In the genomic region with DNA sequence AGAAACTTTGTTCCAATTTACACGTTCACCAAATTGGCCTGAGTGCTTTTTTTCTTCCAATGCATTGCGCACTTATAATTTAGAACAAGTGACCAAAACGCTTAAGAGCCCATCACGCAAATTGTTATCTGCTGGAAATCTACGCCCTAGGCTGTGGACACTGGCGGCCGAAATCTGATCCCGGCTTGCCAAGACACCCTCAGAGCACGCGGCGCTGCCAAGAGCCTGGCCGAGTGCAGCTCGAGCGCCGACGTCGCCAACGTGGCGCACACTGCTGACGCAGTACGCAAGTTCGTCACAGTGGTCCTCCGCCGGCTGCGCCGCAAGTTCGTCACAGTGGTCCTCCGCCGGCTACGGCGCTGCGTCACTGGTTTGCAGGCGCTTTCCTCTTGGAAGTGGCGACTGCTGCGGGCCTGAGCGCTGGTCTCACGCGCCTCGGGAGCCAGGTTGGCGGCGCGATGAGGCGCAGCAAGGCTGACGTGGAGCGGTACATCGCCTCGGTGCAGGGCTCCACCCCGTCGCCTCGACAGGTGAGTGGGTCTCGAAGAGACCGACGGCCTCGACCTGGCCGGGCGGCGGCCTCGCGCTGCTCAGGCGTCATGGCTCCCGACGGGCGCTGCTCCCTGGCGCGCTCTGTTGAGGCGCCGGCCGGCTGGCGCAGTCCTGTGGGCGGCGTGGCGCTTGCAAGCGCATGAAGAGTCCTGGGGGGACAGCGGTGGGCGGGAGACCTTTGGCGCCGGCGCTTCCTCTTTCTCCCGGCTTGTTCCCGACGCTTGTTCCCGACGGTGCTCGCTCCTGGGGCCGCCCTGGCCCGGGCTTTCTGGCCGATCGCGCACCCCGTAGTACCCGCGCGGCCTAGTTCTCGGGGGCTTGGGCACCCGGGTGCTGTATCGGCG, we compare ENCODE assay signal across 8 cellular contexts. TPM values are rescaled to one million over a fixed set of nuclear protein-coding genes. Genes with fewer than 3 reads are reported as not detected.
DNase-seq lines count a peak whose midpoint lies in the region; ATAC-seq and TF ChIP-seq lines count a peak whose summit lies in the region.

Gene RANBP2 (plus strand): TSS at position 334 of the 896 bp plus-strand sequence. CDS start 125 bp downstream, at position 459.

- H3K4me3 ChIP-seq in colonic mucosa = peak within 1 kb of the TSS; percentile 74

- H3K9ac ChIP-seq in colonic mucosa (ENCODE audit: low read depth in 2 of 2, low read length in 2 of 2) = peak within 1 kb of the TSS; percentile 85 to 98

- H3K9me3 Mint-ChIP-seq in activated CD4-positive, alpha-beta T cell treated with anti-CD3 and anti-CD28 coated beads, Interleukin-2, amount 10 ng/mL, durations not matched to agents 24 days and 14 days = peaks cover 3% of the 10 kb centered on the region

- ATAC-seq in GM19351 (IDR thresholded peaks at IDR 0.05; ENCODE audit: unreplicated experiment) (peak; percentile 99), HG03520 (IDR thresholded peaks at IDR 0.05; ENCODE audit: unreplicated experiment) (peak; percentile 97)

- H3K27me3 ChIP-seq in colonic mucosa = no peaks in the 10 kb centered on the region
- no peaks in the 10 kb centered on the region for H3K27me3 ChIP-seq in layer of hippocampus (ENCODE audit: control insufficient read depth, insufficient read depth, low read length)

- TF ChIP-seq CTCF in colonic mucosa (IDR thresholded peaks at IDR 0.05) = no peak

- no peaks in the 10 kb centered on the region for H3K9me3 ChIP-seq in colonic mucosa

- no peaks in the 10 kb centered on the region for H3K27me3 Mint-ChIP-seq in activated CD4-positive, alpha-beta T cell treated with anti-CD3 and anti-CD28 coated beads, Interleukin-2, amount 10 ng/mL, durations not matched to agents 24 days and 14 days

- H3K36me3 Mint-ChIP-seq in activated CD4-positive, alpha-beta T cell treated with anti-CD3 and anti-CD28 coated beads, Interleukin-2, amount 10 ng/mL, durations not matched to agents 24 days and 14 days (ENCODE audit: low read depth) = peaks cover 6% of the 10 kb centered on the region

- H3K27ac Mint-ChIP-seq in activated CD4-positive, alpha-beta T cell treated with anti-CD3 and anti-CD28 coated beads, Interleukin-2, amount 10 ng/mL, durations not matched to agents 24 days and 14 days = peak within 1 kb of the TSS; percentile 99

- H3K36me3 ChIP-seq in colonic mucosa = no peaks in the 10 kb centered on the region

- H3K4me3 Mint-ChIP-seq in activated CD4-positive, alpha-beta T cell treated with anti-CD3 and anti-CD28 coated beads, Interleukin-2, amount 10 ng/mL, durations not matched to agents 24 days and 14 days = peak within 1 kb of the TSS; percentile 95

- peaks cover 13% of the 10 kb centered on the region for H3K4me1 Mint-ChIP-seq in activated CD4-positive, alpha-beta T cell treated with anti-CD3 and anti-CD28 coated beads, Interleukin-2, amount 10 ng/mL, durations not matched to agents 24 days and 14 days

- H3K27ac ChIP-seq in colonic mucosa (peak within 1 kb of the TSS; percentile 91), layer of hippocampus (ENCODE audit: low read depth, low read length) (peak within 1 kb of the TSS; percentile 92)

- H3K4me1 ChIP-seq in colonic mucosa = peaks cover 3% of the 10 kb centered on the region

- DNase-seq in C1 segment of cervical spinal cord (lab: John Stamatoyannopoulos, UW) (peak; percentile 52 to 96 (median 89)), NCI-H526 treated with DMSO at 0.1 percent for 48 hours (lab: John Stamatoyannopoulos, UW) (peak; percentile 93), colonic mucosa (peak; percentile 96)
- peak; percentile 98 for DNase-seq in activated CD4-positive, alpha-beta T cell treated with anti-CD3 and anti-CD28 coated beads, Interleukin-2, amount 10 ng/mL, durations not matched to agents 24 days and 14 days
- peak; percentile 83 to 93 (median 86) for DNase-seq in stimulated activated CD4-positive, alpha-beta T cell treated with anti-CD3 and anti-CD28 coated beads, Interleukin-1b, Interleukin-23, amount 100 ng/mL, for 24 hours (ENCODE audit: low read depth in 4 of 4, low spot score in 1 of 4)

- intact Hi-C loops in activated CD4-positive, alpha-beta T cell treated with anti-CD3 and anti-CD28 coated beads, Interleukin-2, amount 10 ng/mL, durations not matched to agents 24 days and 14 days (cut with micrococcal nuclease) = loop anchor here (1.0 to 5.0 kb wide), 4 partner anchors 67 to 271 kb away; partner anchors contain the start of genes CCDC138 and GCC2
- intact Hi-C loops in colonic mucosa (cut with DNase I) = no loop called here

RNA-seq across cellular contexts. Expression of gene RANBP2, which starts in this region (rescaled TPM):
- total RNA-seq in activated CD4-positive, alpha-beta T cell treated with anti-CD3 and anti-CD28 coated beads, Interleukin-2, amount 10 ng/mL, durations not matched to agents 24 days and 14 days = 74.9 and 77.0 TPM in 2 replicates
- 10 to 100 TPM; 62.1 to 72.0 TPM for total RNA-seq in colonic mucosa

Comparison
In these comparisons a context has a peak if more than half of its experiments do, and no peak if none do; other contexts are left out.
1. Peak in every context shown above with its lines: DNase-seq, ATAC-seq, H3K4me3 ChIP-seq and H3K27ac ChIP-seq.